Comparison of ENCODE assay signal across 1 cellular context in the genomic region with DNA sequence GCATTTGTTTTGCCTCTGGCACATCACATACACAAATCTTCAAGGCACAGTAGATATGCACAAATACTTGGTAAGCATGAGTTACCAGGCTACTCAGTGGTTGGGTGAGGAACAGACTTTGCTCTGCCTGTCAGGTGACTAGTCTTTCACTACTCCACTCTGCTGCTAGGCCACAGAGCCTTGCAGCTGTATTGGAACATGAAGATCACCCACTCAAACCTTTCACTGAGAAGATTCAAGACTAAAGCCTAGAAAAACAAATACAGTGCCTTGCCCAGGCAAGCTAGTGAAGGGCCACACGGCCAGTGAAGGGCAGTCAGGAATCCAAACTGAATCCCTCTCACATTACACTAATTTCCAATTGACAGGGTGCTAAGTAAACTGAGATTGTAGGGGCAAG.
TF ChIP-seq lines count a peak whose summit lies in the region.

No MANE protein-coding gene starts in this region.

TF ChIP-seq in K562, 482 proteins besides CTCF, POLR2A, EP300 and RAD21:
- TF ChIP-seq BHLHE40 (IDR thresholded peaks at IDR 0.05; ENCODE audit: low read length), result no peak
- no peak for TF ChIP-seq NONO (IDR thresholded peaks at IDR 0.05; ENCODE audit: low read depth in 2 of 2, low read length in 1 of 2)
- TF ChIP-seq, protein P1, sequence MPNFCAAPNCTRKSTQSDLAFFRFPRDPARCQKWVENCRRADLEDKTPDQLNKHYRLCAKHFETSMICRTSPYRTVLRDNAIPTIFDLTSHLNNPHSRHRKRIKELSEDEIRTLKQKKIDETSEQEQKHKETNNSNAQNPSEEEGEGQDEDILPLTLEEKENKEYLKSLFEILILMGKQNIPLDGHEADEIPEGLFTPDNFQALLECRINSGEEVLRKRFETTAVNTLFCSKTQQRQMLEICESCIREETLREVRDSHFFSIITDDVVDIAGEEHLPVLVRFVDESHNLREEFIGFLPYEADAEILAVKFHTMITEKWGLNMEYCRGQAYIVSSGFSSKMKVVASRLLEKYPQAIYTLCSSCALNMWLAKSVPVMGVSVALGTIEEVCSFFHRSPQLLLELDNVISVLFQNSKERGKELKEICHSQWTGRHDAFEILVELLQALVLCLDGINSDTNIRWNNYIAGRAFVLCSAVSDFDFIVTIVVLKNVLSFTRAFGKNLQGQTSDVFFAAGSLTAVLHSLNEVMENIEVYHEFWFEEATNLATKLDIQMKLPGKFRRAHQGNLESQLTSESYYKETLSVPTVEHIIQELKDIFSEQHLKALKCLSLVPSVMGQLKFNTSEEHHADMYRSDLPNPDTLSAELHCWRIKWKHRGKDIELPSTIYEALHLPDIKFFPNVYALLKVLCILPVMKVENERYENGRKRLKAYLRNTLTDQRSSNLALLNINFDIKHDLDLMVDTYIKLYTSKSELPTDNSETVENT (CRISPR knock-in tag; IDR thresholded peaks at IDR 0.05), result no peak
- no peak for TF ChIP-seq CEBPG (CRISPR knock-in tag; IDR thresholded peaks at IDR 0.05)
- TF ChIP-seq CEBPG (tag; conservative IDR thresholded peaks at IDR 0.05 in 1 of 2, IDR thresholded peaks at IDR 0.05 in 1 of 2), result no peak
- TF ChIP-seq, protein P2, sequence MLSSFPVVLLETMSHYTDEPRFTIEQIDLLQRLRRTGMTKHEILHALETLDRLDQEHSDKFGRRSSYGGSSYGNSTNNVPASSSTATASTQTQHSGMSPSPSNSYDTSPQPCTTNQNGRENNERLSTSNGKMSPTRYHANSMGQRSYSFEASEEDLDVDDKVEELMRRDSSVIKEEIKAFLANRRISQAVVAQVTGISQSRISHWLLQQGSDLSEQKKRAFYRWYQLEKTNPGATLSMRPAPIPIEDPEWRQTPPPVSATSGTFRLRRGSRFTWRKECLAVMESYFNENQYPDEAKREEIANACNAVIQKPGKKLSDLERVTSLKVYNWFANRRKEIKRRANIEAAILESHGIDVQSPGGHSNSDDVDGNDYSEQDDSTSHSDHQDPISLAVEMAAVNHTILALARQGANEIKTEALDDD (IDR thresholded peaks at IDR 0.05), result peak; percentile 41; the same call in 1 of the 2 replicates
- TF ChIP-seq PHF21A (IDR thresholded peaks at IDR 0.05; ENCODE audit: borderline replicate concordance, low read depth), result no peak
